In genomic region chr5:42992035-42992570, GRCh38 we compare ENCODE assay signal across 8 cellular contexts. TPM values are rescaled to one million over a fixed set of nuclear protein-coding genes. Genes with fewer than 3 reads are reported as not detected.
DNase-seq lines count a peak whose midpoint lies in the region; ATAC-seq and TF ChIP-seq lines count a peak whose summit lies in the region.

No MANE protein-coding gene starts in this region.

- no peaks in the 10 kb centered on the region for H3K27me3 ChIP-seq in fibroblast of lung (ENCODE audit: control insufficient read depth, insufficient read depth, low read length)

- peak overlapping the region; percentile 81 for H3K27ac ChIP-seq in fibroblast of lung (ENCODE audit: insufficient read depth, low read length)

- no peaks in the 10 kb centered on the region for H3K9me3 ChIP-seq in fibroblast of lung (ENCODE audit: control insufficient read depth, insufficient read depth, low read depth, low read length)

- TF ChIP-seq CTCF in AG04449 (IDR thresholded peaks at IDR 0.05; ENCODE audit: insufficient read depth, low read length, missing control alignments) (no peak), fibroblast of lung (conservative IDR thresholded peaks at IDR 0.05 in 1 of 2, IDR thresholded peaks at IDR 0.05 in 1 of 2; ENCODE audit: low read depth in 1 of 2, low read length in 2 of 2) (no peak), nephron (IDR thresholded peaks at IDR 0.05; ENCODE audit: unreplicated experiment in 3 of 3) (no peak)

- peak overlapping the region; percentile 80 to 89 (median 82) for H3K4me3 Mint-ChIP-seq in nephron
- H3K4me3 Mint-ChIP-seq in stimulated activated naive CD8-positive, alpha-beta T cell treated with anti-CD3 and anti-CD28 coated beads, Interleukin-15, Interleukin-2, amounts not matched to agents 100 ng/mL and 50 ng/mL, for 24 hours: peak overlapping the region; percentile 92

- H3K36me3 ChIP-seq in fibroblast of lung (ENCODE audit: control insufficient read depth, insufficient read depth, low read length): no peaks in the 10 kb centered on the region

- peaks cover 5% of the 10 kb centered on the region for H3K79me2 ChIP-seq in fibroblast of lung (ENCODE audit: control insufficient read depth, insufficient read depth, low read length)

- H3K4me1 ChIP-seq in fibroblast of lung (ENCODE audit: control insufficient read depth, extremely low read depth, insufficient read depth, low read length): no peaks in the 10 kb centered on the region

- peaks cover 20% of the 10 kb centered on the region for H3K9me3 Mint-ChIP-seq in nephron
- H3K9me3 Mint-ChIP-seq in stimulated activated naive CD8-positive, alpha-beta T cell treated with anti-CD3 and anti-CD28 coated beads, Interleukin-15, Interleukin-2, amounts not matched to agents 100 ng/mL and 50 ng/mL, for 24 hours: peaks cover 3% of the 10 kb centered on the region

- H3K4me3 ChIP-seq in AG04449 (ENCODE audit: low read depth, low read length): peak overlapping the region; percentile 63
- H3K4me3 ChIP-seq in fibroblast of lung (replicated peaks in 1 of 4; ENCODE audit: control extremely low read depth in 1 of 4, insufficient read depth in 1 of 4, low read depth in 3 of 4, low read length in 4 of 4): peak overlapping the region; percentile 41 to 69 (median 48)

- H3K27me3 Mint-ChIP-seq in nephron (ENCODE audit: low read depth): peaks cover 100% of the 10 kb centered on the region
- no peaks in the 10 kb centered on the region for H3K27me3 Mint-ChIP-seq in stimulated activated naive CD8-positive, alpha-beta T cell treated with anti-CD3 and anti-CD28 coated beads, Interleukin-15, Interleukin-2, amounts not matched to agents 100 ng/mL and 50 ng/mL, for 24 hours

- H4K20me1 ChIP-seq in fibroblast of lung (ENCODE audit: control insufficient read depth, extremely low read depth, insufficient read depth, low read length): no peaks in the 10 kb centered on the region

- H3K27ac Mint-ChIP-seq in nephron: no peak overlapping the region
- H3K27ac Mint-ChIP-seq in stimulated activated naive CD8-positive, alpha-beta T cell treated with anti-CD3 and anti-CD28 coated beads, Interleukin-15, Interleukin-2, amounts not matched to agents 100 ng/mL and 50 ng/mL, for 24 hours: peak overlapping the region; percentile 100

- no peaks in the 10 kb centered on the region for H3K36me3 Mint-ChIP-seq in nephron (ENCODE audit: low read depth)
- H3K36me3 Mint-ChIP-seq in stimulated activated naive CD8-positive, alpha-beta T cell treated with anti-CD3 and anti-CD28 coated beads, Interleukin-15, Interleukin-2, amounts not matched to agents 100 ng/mL and 50 ng/mL, for 24 hours (ENCODE audit: low read depth): peaks cover 17% of the 10 kb centered on the region

- POLR2A ChIA-PET in AG04449 (lab: Yijun Ruan, JAX): interaction anchor here (1.2 to 3.1 kb wide), 5 partner anchors 16 to 51 kb away, joined by 3 to 19 read pairs (median 13); no protein-coding TSS in a partner anchor

- DNase-seq in AG04449 (ENCODE audit: low read depth, low spot score) (no peak), NOMO-1 treated with DMSO at 0.1 percent for 48 hours (lab: John Stamatoyannopoulos, UW; ENCODE audit: unreplicated experiment) (peak; percentile 99), activated T-cell treated with anti-CD3 and anti-CD28 coated beads for 48 hours (ENCODE audit: low read depth) (peak; percentile 58), fibroblast of lung (ENCODE audit: low read depth in 2 of 2) (peak; percentile 89 to 95)

- H3K9ac ChIP-seq in fibroblast of lung (ENCODE audit: insufficient read depth, low read length): peak overlapping the region; percentile 78

- peak overlapping the region; percentile 38 for H2AFZ ChIP-seq in fibroblast of lung (ENCODE audit: low read length)

- peak overlapping the region; percentile 70 for H3K4me2 ChIP-seq in fibroblast of lung (ENCODE audit: extremely low read depth, insufficient read depth, low read length)

- H3K4me1 Mint-ChIP-seq in nephron: peaks cover 11% of the 10 kb centered on the region
- H3K4me1 Mint-ChIP-seq in stimulated activated naive CD8-positive, alpha-beta T cell treated with anti-CD3 and anti-CD28 coated beads, Interleukin-15, Interleukin-2, amounts not matched to agents 100 ng/mL and 50 ng/mL, for 24 hours (ENCODE audit: low read depth): peaks cover 62% of the 10 kb centered on the region

- CTCF ChIA-PET in AG04449 (lab: Yijun Ruan, JAX): interaction anchor here (1.2 to 8.0 kb wide), 6 partner anchors 15 to 81 kb away, joined by 3 to 84 read pairs (median 29); partner anchors contain the start of gene ANXA2R

- ATAC-seq in GM19023 (IDR thresholded peaks at IDR 0.05; ENCODE audit: unreplicated experiment) (peak; percentile 39), HG03175 (IDR thresholded peaks at IDR 0.05; ENCODE audit: unreplicated experiment) (peak; percentile 49)

RNA-seq across cellular contexts. Expression of gene ANXA2R, which starts 48.0 kb away (rescaled TPM):
- total RNA-seq in fibroblast of lung: 1.8 and 3.1 TPM in 2 replicates
- polyA plus RNA-seq in fibroblast of lung: 0.61 and 1.4 TPM in 2 replicates
- polyA plus RNA-seq in fibroblast of lung (2012): 0.69 and 2.1 TPM in 2 replicates
- polyA minus RNA-seq in fibroblast of lung (ENCODE audit: low replicate concordance): 2.2 and 2.3 TPM in 2 replicates
